Comparison of ENCODE assay signal across 12 cellular contexts in genomic region chr7:44995555-44996493, GRCh38. TPM values are rescaled to one million over a fixed set of nuclear protein-coding genes. Genes with fewer than 3 reads are reported as not detected.
DNase-seq lines count a peak whose midpoint lies in the region; ATAC-seq and TF ChIP-seq lines count a peak whose summit lies in the region.
"Had no signal": no experiment of that assay in that cellular context is flagged by ENCODE, and none has a peak within 500 bp of the region (broad histone marks: within the 10 kb centered on the region; RNA-seq: fewer than 3 reads in every experiment).

No MANE protein-coding gene starts in this region.

- H3K9me3 ChIP-seq in T-helper 17 cell (ENCODE audit: control insufficient read depth, low read length, poor library complexity, severe bottlenecking) (no peaks in the 10 kb centered on the region), endodermal cell (ENCODE audit: control insufficient read depth, low read length) (no peaks in the 10 kb centered on the region)
- H3K9me3 ChIP-seq: Peyer's patch had no signal

- WGBS in endodermal cell (ENCODE audit: insufficient coverage in 1 of 2, insufficient read length in 1 of 2), 2 experiments = 92 to 96% methylated on average over 5 to 8 of the region's 8 CpGs

- H3K36me3 Mint-ChIP-seq in T-helper 17 cell (ENCODE audit: low read depth) = no peaks in the 10 kb centered on the region
- H3K36me3 Mint-ChIP-seq in endothelial cell (ENCODE audit: low read depth, unreplicated experiment) = peaks cover 4% of the 10 kb centered on the region
- H3K36me3 Mint-ChIP-seq in endodermal cell (ENCODE audit: low read depth) = peaks cover 5% of the 10 kb centered on the region

- H3K27ac Mint-ChIP-seq in T-helper 17 cell (peak overlapping the region; percentile 97), endothelial cell (ENCODE audit: unreplicated experiment) (peak overlapping the region; percentile 99), endodermal cell (no peak overlapping the region)

- H3K4me3 ChIP-seq in GM06990 (replicated peaks; ENCODE audit: low read depth, low read length) = peak overlapping the region; percentile 20
- no peak overlapping the region for H3K4me3 ChIP-seq in endodermal cell (ENCODE audit: low read length)
- H3K4me3 ChIP-seq: Peyer's patch had no signal

- ATAC-seq in GM21390 (IDR thresholded peaks at IDR 0.05; ENCODE audit: unreplicated experiment) (peak; percentile 22), T-helper 17 cell (no peak)

- peak; percentile 47 for DNase-seq in GM06990 (ENCODE audit: extremely low read depth, insufficient read length)
- DNase-seq in T-helper 17 cell = peak in 1 of 3 donors; percentile 50
- no peak for DNase-seq in endothelial cell (ENCODE audit: low spot score)
- no peak for DNase-seq in endodermal cell
- DNase-seq in NCI-H1417 treated with DMSO at 0.1 percent for 48 hours (lab: John Stamatoyannopoulos, UW) = no peak
- DNase-seq in NCI-H2196 treated with DMSO at 0.1 percent for 48 hours (lab: John Stamatoyannopoulos, UW; ENCODE audit: unreplicated experiment) = no peak
- no peak for DNase-seq in NOMO-1 treated with DMSO at 0.1 percent for 48 hours (lab: John Stamatoyannopoulos, UW; ENCODE audit: unreplicated experiment)
- DNase-seq: activated gamma-delta T cell, foreskin melanocyte, IMR-90, Peyer's patch had no signal

- peak overlapping the region; percentile 80 for H3K4me3 Mint-ChIP-seq in T-helper 17 cell
- peak overlapping the region; percentile 12 for H3K4me3 Mint-ChIP-seq in endothelial cell (ENCODE audit: unreplicated experiment)
- H3K4me3 Mint-ChIP-seq in endodermal cell = no peak overlapping the region

- no peak overlapping the region for H3K9ac ChIP-seq in endodermal cell (ENCODE audit: extremely low read depth, low read length, poor library complexity, severe bottlenecking)

- H3K27me3 Mint-ChIP-seq in T-helper 17 cell = no peaks in the 10 kb centered on the region
- H3K27me3 Mint-ChIP-seq in endothelial cell (ENCODE audit: unreplicated experiment) = peaks cover 8% of the 10 kb centered on the region
- no peaks in the 10 kb centered on the region for H3K27me3 Mint-ChIP-seq in endodermal cell (ENCODE audit: insufficient read depth)

- H3K36me3 ChIP-seq in GM06990 (ENCODE audit: control insufficient read depth, insufficient read depth, low read length) (no peaks in the 10 kb centered on the region), endodermal cell (ENCODE audit: control insufficient read depth, insufficient read depth, low read length) (no peaks in the 10 kb centered on the region)
- H3K36me3 ChIP-seq: Peyer's patch had no signal

- no peak overlapping the region for H3K27ac ChIP-seq in endodermal cell (ENCODE audit: low read depth, low read length)

- TF ChIP-seq CTCF in GM06990 (IDR thresholded peaks at IDR 0.05; ENCODE audit: insufficient read depth, low read length, poor library complexity, severe bottlenecking) = no peak
- TF ChIP-seq CTCF in endothelial cell (IDR thresholded peaks at IDR 0.05; ENCODE audit: unreplicated experiment) = no peak
- TF ChIP-seq CTCF in endodermal cell (conservative IDR thresholded peaks at IDR 0.05) = no peak

- H3K4me1 ChIP-seq in endodermal cell (ENCODE audit: control insufficient read depth, insufficient read depth, low read length) = no peaks in the 10 kb centered on the region

- H3K27me3 ChIP-seq in GM06990 (replicated peaks; ENCODE audit: control insufficient read depth, insufficient read depth, low read length) = no peaks in the 10 kb centered on the region
- no peaks in the 10 kb centered on the region for H3K27me3 ChIP-seq in endodermal cell (ENCODE audit: control insufficient read depth, insufficient read depth, low read length, poor library complexity, severe bottlenecking)
- H3K27me3 ChIP-seq: Peyer's patch had no signal

- H3K9me3 Mint-ChIP-seq in endothelial cell (ENCODE audit: unreplicated experiment) (no peaks in the 10 kb centered on the region), endodermal cell (peaks cover 3% of the 10 kb centered on the region)

- H3K4me1 Mint-ChIP-seq in T-helper 17 cell (peaks cover 38% of the 10 kb centered on the region), endothelial cell (ENCODE audit: unreplicated experiment) (peaks cover 40% of the 10 kb centered on the region), endodermal cell (peaks cover 13% of the 10 kb centered on the region)

RNA-seq across cellular contexts. Expression of gene CCM2, which starts 4.2 kb away (rescaled TPM):
- total RNA-seq in T-helper 17 cell (10 to 100 TPM; 77.4 to 83.0 TPM), endothelial cell (ENCODE audit: unreplicated experiment) (59.8 TPM), endodermal cell (10 to 100 TPM; 37.4 to 38.1 TPM)
- 36.7 TPM for polyA plus RNA-seq in endodermal cell (2013, experiment 1 of 2)
- 40.5 TPM for polyA plus RNA-seq in endodermal cell (2013, experiment 2 of 2)

RNA-seq across cellular contexts. Expression of gene MYO1G, which starts 17.0 kb away (rescaled TPM):
- total RNA-seq in T-helper 17 cell (100 to 1,000 TPM; 245 to 291 TPM), endothelial cell (ENCODE audit: unreplicated experiment) (0.13 TPM), endodermal cell (under 1 TPM; 0.11 to 0.33 TPM)
- 0.07 TPM for polyA plus RNA-seq in endodermal cell (2013, experiment 1 of 2)
- 0.12 TPM for polyA plus RNA-seq in endodermal cell (2013, experiment 2 of 2)

Comparison
In these comparisons a context has a peak if more than half of its experiments do, and no peak if none do; other contexts are left out.
1. RNA of gene MYO1G, which starts 17.0 kb away (total RNA-seq): 245 to 291 TPM in T-helper 17 cell; 0.11 to 0.33 TPM in endodermal cell and 0.13 TPM in endothelial cell (single experiment); every median in the first group is over 100 times any median in the second.